ENCODE assay signal across 19 cellular contexts in genomic region chr14:68471964-68472508, GRCh38.
A peak's percentile ranks its signal among the peaks of the same experiment; 100 is the strongest.
DNase-seq lines count a peak whose midpoint lies in the region; ATAC-seq and TF ChIP-seq lines count a peak whose summit lies in the region.
"Had no signal": no experiment of that assay in that cellular context is flagged by ENCODE, and none has a peak within 500 bp of the region (broad histone marks: within the 10 kb centered on the region; RNA-seq: fewer than 3 reads in every experiment).

No MANE protein-coding gene starts in this region.

- ATAC-seq in HG02678 (IDR thresholded peaks at IDR 0.05; ENCODE audit: unreplicated experiment) = no peak
- ATAC-seq in GM21723 (IDR thresholded peaks at IDR 0.05; ENCODE audit: unreplicated experiment) = no peak
- ATAC-seq: activated CD4-positive, CD25-positive, alpha-beta regulatory T cell treated with anti-CD3 and anti-CD28 coated beads, Interleukin-2, amount 50 U/mL, for 24 hours; esophagus mucosa had no signal

- TF ChIP-seq EP300 in esophagus muscularis mucosa (IDR thresholded peaks at IDR 0.05) = no peak

- H3K4me1 Mint-ChIP-seq in progenitor cell of endocrine pancreas (ENCODE audit: low read depth) = peaks cover 78% of the 10 kb centered on the region

- intact Hi-C loops in esophagus muscularis mucosa (cut with DNase I) = no loop called here

- H3K4me3 Mint-ChIP-seq in progenitor cell of endocrine pancreas (ENCODE audit: low read depth) = no peak overlapping the region

- H3K9me3 ChIP-seq in OCI-LY3 (ENCODE audit: insufficient read depth, low read length) = no peaks in the 10 kb centered on the region
- H3K9me3 ChIP-seq in esophagus muscularis mucosa = no peaks in the 10 kb centered on the region
- H3K9me3 ChIP-seq: MG63, Peyer's patch, stomach had no signal

- H3K27ac Mint-ChIP-seq in progenitor cell of endocrine pancreas = peak overlapping the region; percentile 76

- H3K4me1 ChIP-seq in OCI-LY3 (ENCODE audit: low read length) = peaks cover 68% of the 10 kb centered on the region
- H3K4me1 ChIP-seq in esophagus muscularis mucosa = peaks cover 5 to 26% (median 20%) of the 10 kb centered on the region in 4 donors

- H3K4me3 ChIP-seq in OCI-LY3 (ENCODE audit: low read length) (peak overlapping the region; percentile 9), esophagus muscularis mucosa (no peak overlapping the region)
- H3K4me3 ChIP-seq: coronary artery, MG63, Peyer's patch, stomach had no signal

- no peaks in the 10 kb centered on the region for H3K9me3 Mint-ChIP-seq in progenitor cell of endocrine pancreas (ENCODE audit: low read depth)

- H3K9ac ChIP-seq in OCI-LY3 (ENCODE audit: low read length) = peak overlapping the region; percentile 37; the same call in 1 of the 2 replicates

- 95% methylated on average over 4 of the region's 4 CpGs for WGBS in esophagus muscularis mucosa

- no peaks in the 10 kb centered on the region for H3K27me3 ChIP-seq in OCI-LY3 (ENCODE audit: low read depth, low read length)
- no peaks in the 10 kb centered on the region for H3K27me3 ChIP-seq in esophagus muscularis mucosa
- H3K27me3 ChIP-seq: MG63, Peyer's patch, stomach had no signal

- peak overlapping the region; percentile 60 for H3K4me2 ChIP-seq in OCI-LY3 (ENCODE audit: low read length)

- no peaks in the 10 kb centered on the region for H3K27me3 Mint-ChIP-seq in progenitor cell of endocrine pancreas

- TF ChIP-seq CTCF in OCI-LY3 (IDR thresholded peaks at IDR 0.05; ENCODE audit: low read depth, low read length) = no peak
- no peak for TF ChIP-seq CTCF in esophagus muscularis mucosa (IDR thresholded peaks at IDR 0.05)
- TF ChIP-seq CTCF in progenitor cell of endocrine pancreas (IDR thresholded peaks at IDR 0.05; ENCODE audit: unreplicated experiment) = no peak

- no peak overlapping the region for H2AFZ ChIP-seq in OCI-LY3 (ENCODE audit: low read depth, low read length)

- no peaks in the 10 kb centered on the region for H3K36me3 ChIP-seq in OCI-LY3 (replicated peaks; ENCODE audit: low read depth, low read length)
- H3K36me3 ChIP-seq in esophagus muscularis mucosa = no peaks in the 10 kb centered on the region
- H3K36me3 ChIP-seq: MG63, Peyer's patch, stomach had no signal

- no peaks in the 10 kb centered on the region for H3K36me3 Mint-ChIP-seq in progenitor cell of endocrine pancreas (ENCODE audit: insufficient read depth)

- H3K27ac ChIP-seq in OCI-LY3 (ENCODE audit: low read length) = peak overlapping the region; percentile 57
- no peak overlapping the region for H3K27ac ChIP-seq in esophagus muscularis mucosa (replicated peaks in 1 of 4)

- peak; percentile 21 for DNase-seq in DMS79 (lab: John Stamatoyannopoulos, UW)
- peak; percentile 77 for DNase-seq in esophagus muscularis mucosa (ENCODE audit: extremely low spot score)
- DNase-seq in progenitor cell of endocrine pancreas (ENCODE audit: low spot score, unreplicated experiment) = no peak
- no peak for DNase-seq in amniotic stem cell (lab: John Stamatoyannopoulos, UW)
- no peak for DNase-seq in AML-193 (lab: John Stamatoyannopoulos, UW)
- DNase-seq: DMS 273 treated with DMSO at 0.1 percent for 48 hours, kidney, MG63, NCI-H1930, Peyer's patch, posterior cingulate gyrus, stomach, SW 1271 had no signal

- no peak for TF ChIP-seq POLR2A in esophagus muscularis mucosa (IDR thresholded peaks at IDR 0.05; ENCODE audit: low read depth)

- no peaks in the 10 kb centered on the region for H3K79me2 ChIP-seq in OCI-LY3 (ENCODE audit: low read length)

- no peaks in the 10 kb centered on the region for H4K20me1 ChIP-seq in OCI-LY3 (ENCODE audit: insufficient read depth, low read length)

Comparison
In these comparisons a context has a peak if more than half of its experiments do, and no peak if none do; other contexts are left out.
1. DNase-seq: peak in DMS79 (single experiment) and esophagus muscularis mucosa (single experiment); none in progenitor cell of endocrine pancreas (single experiment), amniotic stem cell (single experiment) and AML-193 (0 of 2).